16 cellular contexts compared by ENCODE assay signal in the genomic region with DNA sequence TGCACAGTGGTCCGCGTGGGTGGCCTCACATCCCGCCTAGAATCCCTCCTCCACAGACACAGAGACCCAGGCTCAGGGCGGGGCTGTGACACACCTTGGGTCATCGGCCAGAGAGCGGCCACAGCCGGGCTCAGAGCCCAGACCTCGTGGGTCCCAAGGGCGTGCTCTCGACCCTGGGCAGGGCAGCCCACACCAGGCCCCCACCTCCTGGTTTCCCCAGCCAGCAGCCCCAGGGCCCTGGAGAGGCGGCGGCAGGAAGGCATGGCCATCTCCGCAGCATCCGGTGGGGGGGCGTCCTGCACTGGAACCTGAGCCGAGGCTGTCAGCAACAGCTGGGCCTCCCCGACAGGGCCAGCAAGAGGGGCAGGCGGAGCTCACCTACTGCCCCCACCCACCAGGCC. TPM values are rescaled to one million over a fixed set of nuclear protein-coding genes. Genes with fewer than 3 reads are reported as not detected.
DNase-seq lines count a peak whose midpoint lies in the region; ATAC-seq, FAIRE-seq and TF ChIP-seq lines count a peak whose summit lies in the region.
"Had no signal": no experiment of that assay in that cellular context is flagged by ENCODE, and none has a peak within 500 bp of the region (broad histone marks: within the 10 kb centered on the region; RNA-seq: fewer than 3 reads in every experiment).

No MANE protein-coding gene starts in this region.

- intact Hi-C loops in IMR-90 (cut with micrococcal nuclease) (no loop called here), kidney (cut with DNase I) (no loop called here), lower leg skin (cut with DNase I; ENCODE audit: low total_unique reads) (no loop called here)

- H2AK9ac ChIP-seq in IMR-90 (replicated peaks; ENCODE audit: low read depth, low read length, poor library complexity): peak overlapping the region; percentile 42

- H3K36me3 ChIP-seq in IMR-90 (ENCODE audit: control insufficient read depth, insufficient read depth, low read length) (no peaks in the 10 kb centered on the region), kidney (ENCODE audit: control insufficient read depth in 1 of 2, insufficient read depth in 2 of 2, low read length in 2 of 2) (no peaks in the 10 kb centered on the region), skeletal muscle tissue (ENCODE audit: control insufficient read depth in 3 of 3, insufficient read depth in 3 of 3, low read length in 3 of 3) (peaks cover 5 to 15% (median 9%) of the 10 kb centered on the region in 3 donors)
- H3K36me3 ChIP-seq: adrenal gland, cardiac muscle cell had no signal

- no peaks in the 10 kb centered on the region for H4K20me1 ChIP-seq in IMR-90 (ENCODE audit: insufficient read depth, low read length)

- H2BK5ac ChIP-seq in IMR-90 (ENCODE audit: low read depth, low read length, poor library complexity, severe bottlenecking): no peak overlapping the region

- TF ChIP-seq CTCF in IMR-90 (conservative IDR thresholded peaks at IDR 0.05; ENCODE audit: low read depth, low read length) (no peak), kidney (IDR thresholded peaks at IDR 0.05; ENCODE audit: borderline replicate concordance, extremely low read depth, insufficient read depth) (no peak), lower leg skin (IDR thresholded peaks at IDR 0.05) (no peak)

- H3K23ac ChIP-seq in IMR-90 (ENCODE audit: low read depth, low read length): no peak overlapping the region

- no CpG with 5 or more reads among the region's 18 CpGs for WGBS in IMR-90 (ENCODE audit: extremely low coverage in 2 of 2, insufficient read length in 1 of 2), 2 experiments
- WGBS in lower leg skin, 2 donors: 45 to 60% methylated on average over 1 to 11 of the region's 18 CpGs

- H3K27me3 ChIP-seq in IMR-90 (ENCODE audit: control insufficient read depth, insufficient read depth, low read length) (peaks cover 8% of the 10 kb centered on the region; the same call in 1 of the 2 replicates), skeletal muscle tissue (ENCODE audit: control insufficient read depth in 3 of 3, insufficient read depth in 3 of 3, low read length in 3 of 3) (no peaks in the 10 kb centered on the region)
- H3K27me3 ChIP-seq: cardiac muscle cell had no signal

- TF ChIP-seq RAD21 in IMR-90 (IDR thresholded peaks at IDR 0.05; ENCODE audit: low read length): no peak

- no peak overlapping the region for H4K8ac ChIP-seq in IMR-90 (ENCODE audit: low read depth in 2 of 2, low read length in 2 of 2)

- dilution Hi-C loops in IMR-90 (cut with HindIII; ENCODE audit: low sequenced_read_pairs, unreplicated experiment): no loop called here

- no peak overlapping the region for H2BK20ac ChIP-seq in IMR-90 (ENCODE audit: low read depth, low read length)

- H2BK15ac ChIP-seq in IMR-90 (ENCODE audit: low read depth, low read length): no peak overlapping the region

- FAIRE-seq in kidney (lab: Jason Lieb, UNC): no peak
- FAIRE-seq in GM12891 (lab: Jason Lieb, UNC): no peak
- FAIRE-seq: H54, islet of Langerhans had no signal

- no peak for ATAC-seq in IMR-90 (ENCODE audit: low read depth)
- ATAC-seq: stimulated activated naive CD8-positive, alpha-beta T cell treated with anti-CD3 and anti-CD28 coated beads, Interleukin-15, amount 100 ng/mL, for 72 hours had no signal

- H3K14ac ChIP-seq in IMR-90 (replicated peaks; ENCODE audit: low read depth, low read length): no peak overlapping the region

- in situ Hi-C loops in IMR-90 (cut with MboI; ENCODE audit: low sequenced_read_pairs): no loop called here

- H3K9me3 ChIP-seq in IMR-90 (ENCODE audit: control insufficient read depth, insufficient read depth, low read length) (no peaks in the 10 kb centered on the region), kidney (ENCODE audit: control insufficient read depth in 1 of 2, low read length in 2 of 2) (no peaks in the 10 kb centered on the region), skeletal muscle tissue (ENCODE audit: control insufficient read depth in 3 of 3, low read length in 3 of 3) (no peaks in the 10 kb centered on the region)
- H3K9me3 ChIP-seq: adrenal gland had no signal

- no peak overlapping the region for H2BK120ac ChIP-seq in IMR-90 (ENCODE audit: low read depth, low read length)

- H3K9me1 ChIP-seq in IMR-90 (ENCODE audit: insufficient read depth, low read length): no peaks in the 10 kb centered on the region

- no TSS peak for BruUV-seq in IMR-90 (replicated peaks; lab: Mats Ljungman, UMichigan)

- DNase-seq in IMR-90: no peak
- peak; percentile 53 for DNase-seq in dermis blood vessel endothelial cell
- DNase-seq in kidney: peak; percentile 85
- no peak for DNase-seq in lower leg skin (ENCODE audit: low spot score in 2 of 2)
- no peak for DNase-seq in GM12891 (ENCODE audit: insufficient read length, low spot score)
- no peak for DNase-seq in NCI-H446 treated with DMSO at 0.1 percent for 48 hours (lab: John Stamatoyannopoulos, UW)
- DNase-seq: activated B cell treated with CpG ODN at 0.5 μM for 24 hours; EL; NCI-H2029 treated with DMSO at 0.1 percent for 48 hours; SIG-M5; stimulated activated naive CD8-positive, alpha-beta T cell treated with anti-CD3 and anti-CD28 coated beads, Interleukin-15, amount 100 ng/mL, for 72 hours had no signal

- H3K79me1 ChIP-seq in IMR-90 (ENCODE audit: low read depth in 1 of 2, low read length in 2 of 2): no peaks in the 10 kb centered on the region

- CTCF ChIA-PET in IMR-90 (lab: Yijun Ruan, JAX): interaction anchor here (0.7 kb wide), 1 partner anchor 37 kb away, joined by 3 read pairs; no protein-coding TSS in a partner anchor

- no peak overlapping the region for H3K4me2 ChIP-seq in IMR-90 (ENCODE audit: low read depth, low read length)

- no peak overlapping the region for H4K91ac ChIP-seq in IMR-90 (ENCODE audit: insufficient read depth, low read depth, low read length)

- H4K5ac ChIP-seq in IMR-90 (ENCODE audit: low read depth, low read length): no peak overlapping the region

- H3K18ac ChIP-seq in IMR-90 (ENCODE audit: low read depth, low read length): no peak overlapping the region

- no peak overlapping the region for H3K9ac ChIP-seq in IMR-90 (ENCODE audit: low read depth, low read length)
- H3K9ac ChIP-seq in kidney (ENCODE audit: low read length in 2 of 2): no peak overlapping the region
- peak overlapping the region; percentile 79 to 85 (median 83) for H3K9ac ChIP-seq in skeletal muscle tissue (ENCODE audit: low read depth in 1 of 3, low read length in 3 of 3)

- H2AFZ ChIP-seq in IMR-90 (replicated peaks; ENCODE audit: low read length, poor library complexity): peak overlapping the region; percentile 63

- POLR2A ChIA-PET in IMR-90 (lab: Charles Lee; ENCODE audit: unreplicated experiment): no interaction called here

- H2AK5ac ChIP-seq in IMR-90 (ENCODE audit: low read depth, low read length): no peak overlapping the region

- TF ChIP-seq POLR2A in IMR-90 (IDR thresholded peaks at IDR 0.05; ENCODE audit: low read depth, low read length) (no peak), lower leg skin (IDR thresholded peaks at IDR 0.05) (no peak), GM12891 (IDR thresholded peaks at IDR 0.05; ENCODE audit: low read depth, low read length) (no peak)

- H3K4ac ChIP-seq in IMR-90 (ENCODE audit: low read depth, low read length): no peak overlapping the region

- H3K4me3 ChIP-seq in IMR-90 (ENCODE audit: insufficient read depth, low read depth, low read length) (no peak overlapping the region), kidney (ENCODE audit: low read length in 2 of 2) (no peak overlapping the region), skeletal muscle tissue (ENCODE audit: low read length in 3 of 3) (no peak overlapping the region), lower leg skin (ENCODE audit: low read depth, poor library complexity, severe bottlenecking) (no peak overlapping the region)
- H3K4me3 ChIP-seq: adrenal gland, cardiac muscle cell had no signal

- H3K4me1 ChIP-seq in IMR-90 (ENCODE audit: control insufficient read depth, insufficient read depth, low read length): no peaks in the 10 kb centered on the region
- H3K4me1 ChIP-seq in kidney (ENCODE audit: control insufficient read depth in 1 of 2, insufficient read depth in 1 of 2, low read depth in 1 of 2, low read length in 2 of 2): no peaks in the 10 kb centered on the region
- H3K4me1 ChIP-seq in skeletal muscle tissue (ENCODE audit: control insufficient read depth in 3 of 3, insufficient read depth in 3 of 3, low read length in 3 of 3): peaks cover 24 to 40% (median 34%) of the 10 kb centered on the region in 3 donors
- H3K4me1 ChIP-seq: adrenal gland had no signal

- H3K27ac ChIP-seq in IMR-90 (ENCODE audit: insufficient read depth, low read length): no peak overlapping the region
- peak overlapping the region; percentile 9 to 51 for H3K27ac ChIP-seq in kidney (ENCODE audit: low read depth in 2 of 2, low read length in 2 of 2)
- H3K27ac ChIP-seq in skeletal muscle tissue (ENCODE audit: low read depth, low read length): peak overlapping the region; percentile 99

- no peak overlapping the region for H3K56ac ChIP-seq in IMR-90 (ENCODE audit: extremely low read depth, insufficient read depth, low read length)

TF ChIP-seq in GM12891, 5 proteins besides CTCF, POLR2A, EP300 and RAD21:
- no peak for TF ChIP-seq PAX5 (IDR thresholded peaks at IDR 0.05; ENCODE audit: insufficient read depth, low read length, severe bottlenecking)
- no peak for TF ChIP-seq SPI1 (IDR thresholded peaks at IDR 0.05; ENCODE audit: low read depth, low read length)
- no peak for TF ChIP-seq POLR2AphosphoS5 (IDR thresholded peaks at IDR 0.05; ENCODE audit: low read depth, low read length)
- TF ChIP-seq POU2F2 (IDR thresholded peaks at IDR 0.05; ENCODE audit: low read depth, low read length): no peak
- no peak for TF ChIP-seq TAF1 (IDR thresholded peaks at IDR 0.05; ENCODE audit: low read depth, low read length)

RNA-seq across cellular contexts. Expression of a gene that starts 15.2 kb away (rescaled TPM):
- total RNA-seq in IMR-90 (2012; rRNA removed) (0.18 and 0.28 TPM in 2 replicates), dermis blood vessel endothelial cell (72.5 and 76.1 TPM in 2 replicates), kidney (26.1 TPM), skeletal muscle tissue (33.9 TPM), lower leg skin (10 to 100 TPM; 50.4 to 96.1 (median 63.1) TPM)
- polyA plus RNA-seq in IMR-90 (2012; rRNA removed) (0.20 and 0.58 TPM in 2 replicates), kidney (ENCODE audit: insufficient read depth, low read depth, low replicate concordance) (6.3 TPM)
- 0.25 and 0.58 TPM in 2 replicates for polyA plus RNA-seq in IMR-90 (2012; cell fraction: cytosol; rRNA removed)
- 3.9 and 5.8 TPM in 2 replicates for polyA plus RNA-seq in IMR-90 (2012; cell fraction: nucleus; rRNA removed; ENCODE audit: low replicate concordance)
- polyA plus RNA-seq in GM12891 (2012; ENCODE audit: low read depth, missing spikeins): 0.08 TPM

RNA-seq across cellular contexts. Expression of a gene that starts 27.8 kb away (rescaled TPM):
- 5.6 and 6.4 TPM in 2 replicates for total RNA-seq in IMR-90 (2012; rRNA removed)
- polyA plus RNA-seq in IMR-90 (2012; rRNA removed): 9.3 and 11.8 TPM in 2 replicates
- 25.5 TPM in 2 replicates for polyA plus RNA-seq in IMR-90 (2012; cell fraction: cytosol; rRNA removed)
- polyA plus RNA-seq in IMR-90 (2012; cell fraction: nucleus; rRNA removed; ENCODE audit: low replicate concordance): 12.8 and 30.0 TPM in 2 replicates
- 38.7 and 77.4 TPM in 2 replicates for total RNA-seq in dermis blood vessel endothelial cell
- 48.6 TPM for total RNA-seq in kidney
- 59.1 TPM for polyA plus RNA-seq in kidney (ENCODE audit: insufficient read depth, low read depth, low replicate concordance)
- total RNA-seq in skeletal muscle tissue: 17.2 TPM
- total RNA-seq in lower leg skin: 10 to 100 TPM; 12.9 to 19.4 (median 15.7) TPM
- 3.7 TPM for polyA plus RNA-seq in GM12891 (2012; ENCODE audit: low read depth, missing spikeins)

Comparison
In these comparisons a context has a peak if more than half of its experiments do, and no peak if none do; other contexts are left out.
1. DNase-seq: peak in dermis blood vessel endothelial cell (single experiment) and kidney (single experiment); none in IMR-90 (single experiment), lower leg skin (0 of 2), GM12891 (single experiment) and NCI-H446 treated with DMSO at 0.1 percent for 48 hours (single experiment).
2. H3K9ac ChIP-seq: peak in skeletal muscle tissue (3 of 3); none in IMR-90 (single experiment) and kidney (0 of 2).
3. RNA of a gene that starts 15.2 kb away (total RNA-seq): 72.5 to 76.1 TPM in dermis blood vessel endothelial cell, 50.4 to 96.1 TPM in lower leg skin, 33.9 TPM in skeletal muscle tissue (single experiment) and 26.1 TPM in kidney (single experiment); 0.18 to 0.28 TPM in IMR-90; every median in the first group is over 10 times any median in the second.